In the genomic region with DNA sequence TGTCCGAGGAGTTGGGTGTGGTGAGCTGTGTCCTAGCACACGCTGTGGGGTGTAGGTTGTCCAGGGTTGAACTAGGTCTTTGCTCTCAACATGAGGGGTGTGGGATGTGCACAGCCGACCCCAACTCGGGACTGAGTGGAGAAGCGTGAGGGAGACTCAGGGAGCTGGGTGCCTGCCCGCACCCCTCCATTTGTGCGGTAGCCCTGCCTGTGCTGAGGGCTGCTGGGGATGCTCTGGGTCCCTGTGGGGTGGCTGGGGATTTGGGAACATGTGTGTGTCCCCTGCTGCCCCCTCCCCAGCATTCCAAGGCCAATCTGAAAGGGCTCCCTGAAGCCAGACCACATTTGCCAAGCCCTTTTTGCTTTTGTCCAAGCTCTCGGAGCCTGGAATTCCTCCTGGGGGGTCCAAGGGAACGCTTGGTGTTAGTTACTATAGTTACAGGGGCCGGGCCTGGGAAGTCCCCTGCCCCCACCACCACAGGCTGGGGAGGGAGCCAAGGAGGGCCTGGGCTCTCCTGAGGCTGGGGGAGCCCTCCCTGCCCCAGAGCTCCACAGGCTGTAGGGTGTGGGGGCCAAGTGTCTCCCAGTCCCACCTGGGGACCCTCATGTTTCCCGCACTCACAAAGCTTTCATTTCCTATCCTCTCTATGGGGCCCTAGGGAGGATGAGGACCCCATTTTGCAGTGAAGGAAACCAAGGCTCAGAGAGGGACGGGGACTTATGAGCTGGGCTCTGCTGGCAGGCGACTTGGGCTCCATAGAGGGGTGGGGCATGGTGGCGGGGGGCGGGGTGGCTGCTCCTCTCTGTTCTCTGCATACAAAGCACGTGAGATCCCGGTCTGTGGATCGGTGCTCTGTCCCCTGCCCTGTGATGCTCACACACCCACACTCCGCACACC, we compare ENCODE assay signal across 1 cellular context.
A peak's percentile ranks its signal among the peaks of the same experiment; 100 is the strongest.
TF ChIP-seq lines count a peak whose summit lies in the region.

No MANE protein-coding gene starts in this region.

TF ChIP-seq in HEK293, 187 proteins besides CTCF, POLR2A, EP300 and RAD21 (continued from another document):
- TF ChIP-seq, protein P1, sequence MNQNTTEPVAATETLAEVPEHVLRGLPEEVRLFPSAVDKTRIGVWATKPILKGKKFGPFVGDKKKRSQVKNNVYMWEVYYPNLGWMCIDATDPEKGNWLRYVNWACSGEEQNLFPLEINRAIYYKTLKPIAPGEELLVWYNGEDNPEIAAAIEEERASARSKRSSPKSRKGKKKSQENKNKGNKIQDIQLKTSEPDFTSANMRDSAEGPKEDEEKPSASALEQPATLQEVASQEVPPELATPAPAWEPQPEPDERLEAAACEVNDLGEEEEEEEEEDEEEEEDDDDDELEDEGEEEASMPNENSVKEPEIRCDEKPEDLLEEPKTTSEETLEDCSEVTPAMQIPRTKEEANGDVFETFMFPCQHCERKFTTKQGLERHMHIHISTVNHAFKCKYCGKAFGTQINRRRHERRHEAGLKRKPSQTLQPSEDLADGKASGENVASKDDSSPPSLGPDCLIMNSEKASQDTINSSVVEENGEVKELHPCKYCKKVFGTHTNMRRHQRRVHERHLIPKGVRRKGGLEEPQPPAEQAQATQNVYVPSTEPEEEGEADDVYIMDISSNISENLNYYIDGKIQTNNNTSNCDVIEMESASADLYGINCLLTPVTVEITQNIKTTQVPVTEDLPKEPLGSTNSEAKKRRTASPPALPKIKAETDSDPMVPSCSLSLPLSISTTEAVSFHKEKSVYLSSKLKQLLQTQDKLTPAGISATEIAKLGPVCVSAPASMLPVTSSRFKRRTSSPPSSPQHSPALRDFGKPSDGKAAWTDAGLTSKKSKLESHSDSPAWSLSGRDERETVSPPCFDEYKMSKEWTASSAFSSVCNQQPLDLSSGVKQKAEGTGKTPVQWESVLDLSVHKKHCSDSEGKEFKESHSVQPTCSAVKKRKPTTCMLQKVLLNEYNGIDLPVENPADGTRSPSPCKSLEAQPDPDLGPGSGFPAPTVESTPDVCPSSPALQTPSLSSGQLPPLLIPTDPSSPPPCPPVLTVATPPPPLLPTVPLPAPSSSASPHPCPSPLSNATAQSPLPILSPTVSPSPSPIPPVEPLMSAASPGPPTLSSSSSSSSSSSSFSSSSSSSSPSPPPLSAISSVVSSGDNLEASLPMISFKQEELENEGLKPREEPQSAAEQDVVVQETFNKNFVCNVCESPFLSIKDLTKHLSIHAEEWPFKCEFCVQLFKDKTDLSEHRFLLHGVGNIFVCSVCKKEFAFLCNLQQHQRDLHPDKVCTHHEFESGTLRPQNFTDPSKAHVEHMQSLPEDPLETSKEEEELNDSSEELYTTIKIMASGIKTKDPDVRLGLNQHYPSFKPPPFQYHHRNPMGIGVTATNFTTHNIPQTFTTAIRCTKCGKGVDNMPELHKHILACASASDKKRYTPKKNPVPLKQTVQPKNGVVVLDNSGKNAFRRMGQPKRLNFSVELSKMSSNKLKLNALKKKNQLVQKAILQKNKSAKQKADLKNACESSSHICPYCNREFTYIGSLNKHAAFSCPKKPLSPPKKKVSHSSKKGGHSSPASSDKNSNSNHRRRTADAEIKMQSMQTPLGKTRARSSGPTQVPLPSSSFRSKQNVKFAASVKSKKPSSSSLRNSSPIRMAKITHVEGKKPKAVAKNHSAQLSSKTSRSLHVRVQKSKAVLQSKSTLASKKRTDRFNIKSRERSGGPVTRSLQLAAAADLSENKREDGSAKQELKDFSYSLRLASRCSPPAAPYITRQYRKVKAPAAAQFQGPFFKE (tag by site-specific recombination; IDR thresholded peaks at IDR 0.05; ENCODE audit: borderline replicate concordance), result no peak
- TF ChIP-seq, protein P2, sequence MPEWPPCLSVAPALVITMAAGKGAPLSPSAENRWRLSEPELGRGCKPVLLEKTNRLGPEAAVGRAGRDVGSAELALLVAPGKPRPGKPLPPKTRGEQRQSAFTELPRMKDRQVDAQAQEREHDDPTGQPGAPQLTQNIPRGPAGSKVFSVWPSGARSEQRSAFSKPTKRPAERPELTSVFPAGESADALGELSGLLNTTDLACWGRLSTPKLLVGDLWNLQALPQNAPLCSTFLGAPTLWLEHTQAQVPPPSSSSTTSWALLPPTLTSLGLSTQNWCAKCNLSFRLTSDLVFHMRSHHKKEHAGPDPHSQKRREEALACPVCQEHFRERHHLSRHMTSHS (tag by site-specific recombination; IDR thresholded peaks at IDR 0.05), result no peak
- no peak for TF ChIP-seq ZNF658 (tag by site-specific recombination; IDR thresholded peaks at IDR 0.05)
- TF ChIP-seq ZNF776 (tag by site-specific recombination; IDR thresholded peaks at IDR 0.05; ENCODE audit: borderline replicate concordance), result no peak
- no peak for TF ChIP-seq ZNF354C (tag by site-specific recombination; IDR thresholded peaks at IDR 0.05; ENCODE audit: borderline replicate concordance, low read depth)
- TF ChIP-seq, protein P3, sequence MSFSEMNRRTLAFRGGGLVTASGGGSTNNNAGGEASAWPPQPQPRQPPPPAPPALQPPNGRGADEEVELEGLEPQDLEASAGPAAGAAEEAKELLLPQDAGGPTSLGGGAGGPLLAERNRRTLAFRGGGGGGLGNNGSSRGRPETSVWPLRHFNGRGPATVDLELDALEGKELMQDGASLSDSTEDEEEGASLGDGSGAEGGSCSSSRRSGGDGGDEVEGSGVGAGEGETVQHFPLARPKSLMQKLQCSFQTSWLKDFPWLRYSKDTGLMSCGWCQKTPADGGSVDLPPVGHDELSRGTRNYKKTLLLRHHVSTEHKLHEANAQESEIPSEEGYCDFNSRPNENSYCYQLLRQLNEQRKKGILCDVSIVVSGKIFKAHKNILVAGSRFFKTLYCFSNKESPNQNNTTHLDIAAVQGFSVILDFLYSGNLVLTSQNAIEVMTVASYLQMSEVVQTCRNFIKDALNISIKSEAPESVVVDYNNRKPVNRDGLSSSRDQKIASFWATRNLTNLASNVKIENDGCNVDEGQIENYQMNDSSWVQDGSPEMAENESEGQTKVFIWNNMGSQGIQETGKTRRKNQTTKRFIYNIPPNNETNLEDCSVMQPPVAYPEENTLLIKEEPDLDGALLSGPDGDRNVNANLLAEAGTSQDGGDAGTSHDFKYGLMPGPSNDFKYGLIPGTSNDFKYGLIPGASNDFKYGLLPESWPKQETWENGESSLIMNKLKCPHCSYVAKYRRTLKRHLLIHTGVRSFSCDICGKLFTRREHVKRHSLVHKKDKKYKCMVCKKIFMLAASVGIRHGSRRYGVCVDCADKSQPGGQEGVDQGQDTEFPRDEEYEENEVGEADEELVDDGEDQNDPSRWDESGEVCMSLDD (tag by site-specific recombination; IDR thresholded peaks at IDR 0.05), result 0 out of 2 replicates have a peak, but pooled peaks have one; percentile 3
- no peak for TF ChIP-seq YY1 (tag by site-specific recombination; IDR thresholded peaks at IDR 0.05)
- no peak for TF ChIP-seq MZF1 (tag by site-specific recombination; IDR thresholded peaks at IDR 0.05; ENCODE audit: borderline replicate concordance)
TF ChIP-seq in HEK293: peak in this region for 2.
